Comparison of ENCODE assay signal across 15 cellular contexts in the genomic region with DNA sequence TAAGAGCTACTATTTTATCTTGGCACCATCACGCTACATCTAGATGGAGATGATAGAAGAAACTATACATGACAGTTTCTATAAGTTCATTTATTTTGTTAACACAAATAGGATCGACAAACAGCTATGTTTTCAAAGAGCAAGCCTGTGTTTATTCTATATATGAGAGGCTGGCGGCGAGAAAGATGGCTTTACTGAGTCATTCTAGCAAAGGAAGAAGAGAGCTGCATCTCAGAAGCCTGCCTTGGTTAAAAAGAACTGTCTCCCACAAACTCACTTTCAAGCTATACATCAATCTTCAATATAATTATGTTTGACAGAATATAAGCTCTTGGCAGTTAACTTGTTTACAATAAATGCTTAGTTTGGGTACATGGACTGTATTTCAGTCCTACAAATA. TPM values are rescaled to one million over a fixed set of nuclear protein-coding genes. Genes with fewer than 3 reads are reported as not detected.
DNase-seq lines count a peak whose midpoint lies in the region; ATAC-seq and TF ChIP-seq lines count a peak whose summit lies in the region.
"Had no signal": no experiment of that assay in that cellular context is flagged by ENCODE, and none has a peak within 500 bp of the region (broad histone marks: within the 10 kb centered on the region; RNA-seq: fewer than 3 reads in every experiment).

No MANE protein-coding gene starts in this region.

- no peak for TF ChIP-seq POLR2A in transverse colon (IDR thresholded peaks at IDR 0.05)

- H3K9me3 ChIP-seq in Panc1 (ENCODE audit: control insufficient read depth, insufficient read depth, low read depth, low read length) (no peaks in the 10 kb centered on the region), colonic mucosa (no peaks in the 10 kb centered on the region), transverse colon (no peaks in the 10 kb centered on the region)
- no peaks in the 10 kb centered on the region for H3K9me3 ChIP-seq in effector memory CD4-positive, alpha-beta T cell (ENCODE audit: control insufficient read depth, low read length)
- H3K9me3 ChIP-seq: BLaER1 treated with 17β-estradiol and CSF1 and Interleukin-3, amounts not matched to agents 10 nM and 100 nM had no signal

- H3K4me3 Mint-ChIP-seq in chondrocyte (ENCODE audit: unreplicated experiment) = no peak overlapping the region
- H3K4me3 Mint-ChIP-seq: B cell; CD8-positive, alpha-beta T cell; H9 had no signal

- H3K36me3 Mint-ChIP-seq in chondrocyte (ENCODE audit: low read depth) = no peaks in the 10 kb centered on the region
- H3K36me3 Mint-ChIP-seq: CD8-positive, alpha-beta T cell had no signal

- TF ChIP-seq CTCF in Panc1 (IDR thresholded peaks at IDR 0.05) = no peak
- TF ChIP-seq CTCF in colonic mucosa (IDR thresholded peaks at IDR 0.05) = no peak
- no peak for TF ChIP-seq CTCF in transverse colon (IDR thresholded peaks at IDR 0.05)
- no peak for TF ChIP-seq CTCF in chondrocyte (IDR thresholded peaks at IDR 0.05)

- H3K36me3 ChIP-seq in Panc1 (ENCODE audit: control insufficient read depth, insufficient read depth, low read length) (peaks cover 10% of the 10 kb centered on the region), colonic mucosa (no peaks in the 10 kb centered on the region), transverse colon (no peaks in the 10 kb centered on the region)
- H3K36me3 ChIP-seq in effector memory CD4-positive, alpha-beta T cell (ENCODE audit: control insufficient read depth, insufficient read depth, low read length) = no peaks in the 10 kb centered on the region
- H3K36me3 ChIP-seq: BLaER1 treated with 17β-estradiol and CSF1 and Interleukin-3, amounts not matched to agents 10 nM and 100 nM had no signal

- DNase-seq in HEK293T (ENCODE audit: extremely low spot score) (no peak), Panc1 (ENCODE audit: low read depth, low spot score) (no peak), colonic mucosa (no peak), transverse colon (no peak), chondrocyte (ENCODE audit: low spot score) (no peak)
- DNase-seq in activated effector memory CD4-positive, alpha-beta T cell treated with anti-CD3 and anti-CD28 coated beads, Interleukin-2, amount 50 U/mL, for 16 hours = no peak
- DNase-seq in effector memory CD4-positive, alpha-beta T cell = no peak
- DNase-seq: Calu3; CD8-positive, alpha-beta T cell; DMS79 treated with DMSO at 0.1 percent for 48 hours; GF-D8; H9 had no signal

- H3K4me1 Mint-ChIP-seq in chondrocyte (ENCODE audit: low read depth) = peaks cover 11% of the 10 kb centered on the region
- H3K4me1 Mint-ChIP-seq: B cell had no signal

- intact Hi-C loops in Panc1 (cut with micrococcal nuclease; ENCODE audit: unreplicated experiment) = no loop called here
- intact Hi-C loops in colonic mucosa (cut with DNase I) = no loop called here
- intact Hi-C loops in transverse colon (cut with DNase I; ENCODE audit: low total_unique reads) = no loop called here

- 33 to 39% methylated on average over 4 of the region's 4 CpGs for WGBS in transverse colon (ENCODE audit: low coverage in 1 of 2), 2 donors

- peak overlapping the region in 1 of 2 donors; percentile 46 for H3K9ac ChIP-seq in colonic mucosa (ENCODE audit: low read depth in 2 of 2, low read length in 2 of 2)
- H3K9ac ChIP-seq: BLaER1 treated with 17β-estradiol and CSF1 and Interleukin-3, amounts not matched to agents 10 nM and 100 nM had no signal

- no peaks in the 10 kb centered on the region for H3K27me3 ChIP-seq in Panc1 (ENCODE audit: control insufficient read depth, insufficient read depth, low read length)
- no peaks in the 10 kb centered on the region for H3K27me3 ChIP-seq in colonic mucosa
- H3K27me3 ChIP-seq in transverse colon = peaks cover 9% of the 10 kb centered on the region
- peaks cover 10% of the 10 kb centered on the region for H3K27me3 ChIP-seq in effector memory CD4-positive, alpha-beta T cell (replicated peaks; ENCODE audit: control insufficient read depth, insufficient read depth, low read length, poor library complexity, severe bottlenecking)

- H3K4me3 ChIP-seq in Panc1 (ENCODE audit: low read depth in 2 of 2, low read length in 2 of 2) (no peak overlapping the region), colonic mucosa (no peak overlapping the region), transverse colon (no peak overlapping the region)
- H3K4me3 ChIP-seq in effector memory CD4-positive, alpha-beta T cell (ENCODE audit: insufficient read depth, low read depth, low read length, poor library complexity, severe bottlenecking) = no peak overlapping the region
- H3K4me3 ChIP-seq: BLaER1 treated with 17β-estradiol and CSF1 and Interleukin-3, amounts not matched to agents 10 nM and 100 nM; GM12878 had no signal

- no peak overlapping the region for H3K27ac Mint-ChIP-seq in chondrocyte (ENCODE audit: unreplicated experiment)
- H3K27ac Mint-ChIP-seq: B cell; CD8-positive, alpha-beta T cell; H9 had no signal

- no peaks in the 10 kb centered on the region for H3K9me3 Mint-ChIP-seq in chondrocyte (ENCODE audit: low read depth)
- H3K9me3 Mint-ChIP-seq: CD8-positive, alpha-beta T cell; H9 had no signal

- peak overlapping the region; percentile 74 for H3K27ac ChIP-seq in Panc1 (ENCODE audit: low read length)
- peak overlapping the region; percentile 6 for H3K27ac ChIP-seq in colonic mucosa
- peak overlapping the region; percentile 4 to 65 (median 35) for H3K27ac ChIP-seq in transverse colon
- no peak overlapping the region for H3K27ac ChIP-seq in effector memory CD4-positive, alpha-beta T cell (ENCODE audit: insufficient read depth, low read length, poor library complexity, severe bottlenecking)
- H3K27ac ChIP-seq: BLaER1 treated with 17β-estradiol and CSF1 and Interleukin-3, amounts not matched to agents 10 nM and 100 nM had no signal

- no peaks in the 10 kb centered on the region for H3K27me3 Mint-ChIP-seq in chondrocyte (ENCODE audit: low read depth)

- no peak for ATAC-seq in Panc1
- ATAC-seq: CD8-positive, alpha-beta T cell; GM12878 had no signal

- no peak for TF ChIP-seq EP300 in transverse colon (IDR thresholded peaks at IDR 0.05; ENCODE audit: low read depth)

- in situ Hi-C loops in Panc1 (cut with HindIII; ENCODE audit: low pct_unique_long_range_greater_than_20kb, low sequenced_read_pairs) (no loop called here), transverse colon (cut with MboI; ENCODE audit: low pct_ligation_motif_present in 1 of 4, low pct_unique_long_range_greater_than_20kb in 1 of 4, low sequenced_read_pairs in 3 of 4) (no loop called here)

- BruUV-seq in Panc1 (replicated peaks; lab: Mats Ljungman, UMichigan) = no TSS peak

- CTCF ChIA-PET in HEK293T (lab: Yijun Ruan, JAX) = interaction anchor here (1.0 kb wide), 1 partner anchor 11 kb away, joined by 3 read pairs; no protein-coding TSS in a partner anchor
- CTCF ChIA-PET in Panc1 (lab: Charles Lee) = no interaction called here

- POLR2A ChIA-PET in HEK293T (lab: Yijun Ruan, JAX) = no interaction called here
- POLR2A ChIA-PET in Panc1 (lab: Charles Lee) = interaction anchor here (0.5 to 0.8 kb wide), 3 partner anchors 12 to 78 kb away, joined by 3 to 12 read pairs (median 8); no protein-coding TSS in a partner anchor

- H3K4me1 ChIP-seq in Panc1 (ENCODE audit: control insufficient read depth, insufficient read depth, low read length) (peaks cover 63% of the 10 kb centered on the region), colonic mucosa (no peaks in the 10 kb centered on the region), transverse colon (peaks cover 0 to 88% (median 38%) of the 10 kb centered on the region in 4 donors)
- H3K4me1 ChIP-seq in effector memory CD4-positive, alpha-beta T cell (ENCODE audit: control insufficient read depth, insufficient read depth, low read length, poor library complexity, severe bottlenecking) = no peaks in the 10 kb centered on the region
- H3K4me1 ChIP-seq: BLaER1 treated with 17β-estradiol and CSF1 and Interleukin-3, amounts not matched to agents 10 nM and 100 nM had no signal

TF ChIP-seq in HEK293T, 16 proteins besides CTCF, POLR2A, EP300 and RAD21:
- TF ChIP-seq L3MBTL2 (conservative IDR thresholded peaks at IDR 0.05) = no peak
- peak; percentile 48 for TF ChIP-seq PKNOX1 (IDR thresholded peaks at IDR 0.05)

RNA-seq across cellular contexts. Expression of gene SATB2, which starts 13.0 kb away (rescaled TPM):
- 43.2 TPM for total RNA-seq in Panc1 (2021; ENCODE audit: unreplicated experiment)
- 17.9 TPM for polyA plus RNA-seq in Panc1 (2012; ENCODE audit: insufficient read length)
- 100 to 1,000 TPM; 133 to 178 TPM for total RNA-seq in colonic mucosa
- total RNA-seq in transverse colon = 100 to 1,000 TPM; 289 to 316 (median 293) TPM
- total RNA-seq in chondrocyte = 10.5 to 12.0 TPM (median 11.6 TPM) in 3 replicates
- total RNA-seq: CD8-positive, alpha-beta T cell had no signal
